16 cellular contexts compared by ENCODE assay signal in the genomic region with DNA sequence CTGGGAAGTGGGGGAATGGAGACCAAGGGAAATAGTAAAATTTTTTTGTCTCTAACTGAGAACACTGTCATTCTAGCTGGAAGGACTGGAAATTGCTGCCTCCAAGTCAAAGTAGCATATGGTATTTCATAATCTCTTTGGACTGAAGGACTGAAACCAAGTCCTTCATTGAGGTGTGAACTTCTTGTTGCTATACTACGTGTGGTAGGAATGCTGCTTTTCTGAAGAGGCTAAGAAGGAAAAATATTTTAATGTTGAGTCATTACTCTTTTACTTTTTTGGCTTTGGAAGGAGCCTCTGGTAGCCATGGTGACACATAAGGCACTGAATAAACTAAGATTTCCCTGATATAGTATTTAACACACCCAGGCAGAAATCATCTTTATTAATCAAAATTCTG.
DNase-seq lines count a peak whose midpoint lies in the region; ATAC-seq and TF ChIP-seq lines count a peak whose summit lies in the region.
"Had no signal": no experiment of that assay in that cellular context is flagged by ENCODE, and none has a peak within 500 bp of the region (broad histone marks: within the 10 kb centered on the region; RNA-seq: fewer than 3 reads in every experiment).

No MANE protein-coding gene starts in this region.

- no peaks in the 10 kb centered on the region for H3K4me1 Mint-ChIP-seq in T-cell
- H3K4me1 Mint-ChIP-seq in activated naive CD4-positive, alpha-beta T cell treated with anti-CD3 and anti-CD28 coated beads, Interleukin-2, amount 10 ng/mL, durations not matched to agents 7 days and 5 days = no peaks in the 10 kb centered on the region
- H3K4me1 Mint-ChIP-seq: activated CD4-positive, alpha-beta T cell treated with anti-CD3 and anti-CD28 coated beads for 36 hours; stimulated activated naive B cell treated with anti-CD40 and anti-IgM and Interleukin-4, amounts not matched to agents 10 μg/mL and 1 μg/mL and 100 μg/mL, for 72 hours had no signal

- H3K9me3 Mint-ChIP-seq in T-cell = peaks cover 5 to 10% (median 8%) of the 10 kb centered on the region in 3 donors
- no peaks in the 10 kb centered on the region for H3K9me3 Mint-ChIP-seq in activated naive CD4-positive, alpha-beta T cell treated with anti-CD3 and anti-CD28 coated beads, Interleukin-2, amount 10 ng/mL, durations not matched to agents 7 days and 5 days
- H3K9me3 Mint-ChIP-seq: stimulated activated naive B cell treated with anti-CD40 and anti-IgM and Interleukin-4, amounts not matched to agents 10 μg/mL and 1 μg/mL and 100 μg/mL, for 72 hours had no signal

- CTCF ChIA-PET in T-cell (lab: Charles Lee) = no interaction called here
- CTCF ChIA-PET in activated naive CD4-positive, alpha-beta T cell treated with anti-CD3 and anti-CD28 coated beads, Interleukin-2, amount 10 ng/mL, durations not matched to agents 7 days and 5 days (lab: Charles Lee) = no interaction called here

- TF ChIP-seq POLR2A in body of pancreas (IDR thresholded peaks at IDR 0.05) = no peak

- no peak overlapping the region for H3K4me3 Mint-ChIP-seq in T-cell
- H3K4me3 Mint-ChIP-seq in activated naive CD4-positive, alpha-beta T cell treated with anti-CD3 and anti-CD28 coated beads, Interleukin-2, amount 10 ng/mL, durations not matched to agents 7 days and 5 days = no peak overlapping the region
- H3K4me3 Mint-ChIP-seq: activated CD4-positive, alpha-beta T cell treated with anti-CD3 and anti-CD28 coated beads for 36 hours; stimulated activated naive B cell treated with anti-CD40 and anti-IgM and Interleukin-4, amounts not matched to agents 10 μg/mL and 1 μg/mL and 100 μg/mL, for 72 hours had no signal

- H3K36me3 ChIP-seq in lower lobe of right lung (no peaks in the 10 kb centered on the region), body of pancreas (replicated peaks in 1 of 2; ENCODE audit: insufficient read depth in 1 of 2, low read depth in 2 of 2) (no peaks in the 10 kb centered on the region)
- H3K36me3 ChIP-seq: BLaER1 treated with 17β-estradiol and CSF1 and Interleukin-3, amounts not matched to agents 10 nM and 100 nM; pancreas had no signal

- peak overlapping the region; percentile 58 for H3K27ac ChIP-seq in lower lobe of right lung
- no peak overlapping the region for H3K27ac ChIP-seq in body of pancreas
- H3K27ac ChIP-seq: BLaER1 treated with 17β-estradiol and CSF1 and Interleukin-3, amounts not matched to agents 10 nM and 100 nM; KMS-11; pancreas had no signal

- 70 to 87% methylated on average over 1 of the region's 1 CpG for whole genome bisulfite sequencing in body of pancreas, 2 donors

- H3K9me3 ChIP-seq in lower lobe of right lung = peaks cover 4% of the 10 kb centered on the region
- no peaks in the 10 kb centered on the region for H3K9me3 ChIP-seq in body of pancreas
- H3K9me3 ChIP-seq: BLaER1 treated with 17β-estradiol and CSF1 and Interleukin-3, amounts not matched to agents 10 nM and 100 nM; pancreas had no signal

- peak; percentile 98 for DNase-seq in AG10803 (ENCODE audit: low read depth)
- peak; percentile 84 for DNase-seq in NCI-H226
- peak; percentile 70 for DNase-seq in dedifferentiated amniotic fluid mesenchymal stem cell (ENCODE audit: extremely low spot score)
- no peak for DNase-seq in lower lobe of right lung
- DNase-seq in T-cell = no peak
- DNase-seq in body of pancreas = no peak
- DNase-seq in activated naive CD4-positive, alpha-beta T cell treated with anti-CD3 and anti-CD28 coated beads, Interleukin-2, amount 10 ng/mL, durations not matched to agents 7 days and 5 days = no peak
- DNase-seq: activated CD4-positive, alpha-beta T cell treated with anti-CD3 and anti-CD28 coated beads for 36 hours; caudate nucleus; foreskin melanocyte; NCI-H187 treated with DMSO at 0.1 percent for 48 hours; pancreas; stimulated activated naive B cell treated with anti-CD40 and anti-IgM and Interleukin-4, amounts not matched to agents 10 μg/mL and 1 μg/mL and 100 μg/mL, for 72 hours had no signal

- intact Hi-C loops in lower lobe of right lung (cut with DNase I) = no loop called here
- intact Hi-C loops in body of pancreas (cut with DNase I) = no loop called here

- POLR2A ChIA-PET in T-cell (lab: Charles Lee) = no interaction called here

- H3K4me1 ChIP-seq in lower lobe of right lung (peaks cover 11% of the 10 kb centered on the region), body of pancreas (no peaks in the 10 kb centered on the region)
- H3K4me1 ChIP-seq: BLaER1 treated with 17β-estradiol and CSF1 and Interleukin-3, amounts not matched to agents 10 nM and 100 nM; pancreas had no signal

- H3K27ac Mint-ChIP-seq in T-cell = no peak overlapping the region
- no peak overlapping the region for H3K27ac Mint-ChIP-seq in activated naive CD4-positive, alpha-beta T cell treated with anti-CD3 and anti-CD28 coated beads, Interleukin-2, amount 10 ng/mL, durations not matched to agents 7 days and 5 days
- H3K27ac Mint-ChIP-seq: activated CD4-positive, alpha-beta T cell treated with anti-CD3 and anti-CD28 coated beads for 36 hours; stimulated activated naive B cell treated with anti-CD40 and anti-IgM and Interleukin-4, amounts not matched to agents 10 μg/mL and 1 μg/mL and 100 μg/mL, for 72 hours had no signal

- ATAC-seq in lower lobe of right lung (peak; percentile 91 to 95), GM18868 (IDR thresholded peaks at IDR 0.05; ENCODE audit: unreplicated experiment) (no peak), T-cell (replicated peaks in 1 of 4) (no peak), body of pancreas (no peak)
- ATAC-seq: activated CD4-positive, alpha-beta T cell treated with anti-CD3 and anti-CD28 coated beads for 36 hours; pancreas; stimulated activated naive B cell treated with anti-CD40 and anti-IgM and Interleukin-4, amounts not matched to agents 10 μg/mL and 1 μg/mL and 100 μg/mL, for 72 hours had no signal

- H3K36me3 Mint-ChIP-seq in T-cell = no peaks in the 10 kb centered on the region
- no peaks in the 10 kb centered on the region for H3K36me3 Mint-ChIP-seq in activated naive CD4-positive, alpha-beta T cell treated with anti-CD3 and anti-CD28 coated beads, Interleukin-2, amount 10 ng/mL, durations not matched to agents 7 days and 5 days
- H3K36me3 Mint-ChIP-seq: stimulated activated naive B cell treated with anti-CD40 and anti-IgM and Interleukin-4, amounts not matched to agents 10 μg/mL and 1 μg/mL and 100 μg/mL, for 72 hours had no signal

- TF ChIP-seq CTCF in AG10803 (conservative IDR thresholded peaks at IDR 0.05; ENCODE audit: low read length) = peak; percentile 48
- TF ChIP-seq CTCF in lower lobe of right lung (IDR thresholded peaks at IDR 0.05) = no peak
- no peak for TF ChIP-seq CTCF in body of pancreas (IDR thresholded peaks at IDR 0.05)

- H3K4me3 ChIP-seq in AG10803 (ENCODE audit: low read length) (no peak overlapping the region), lower lobe of right lung (no peak overlapping the region), body of pancreas (no peak overlapping the region)
- H3K4me3 ChIP-seq: BLaER1 treated with 17β-estradiol and CSF1 and Interleukin-3, amounts not matched to agents 10 nM and 100 nM; pancreas had no signal

- H3K27me3 ChIP-seq in lower lobe of right lung (ENCODE audit: low read depth) (no peaks in the 10 kb centered on the region), body of pancreas (no peaks in the 10 kb centered on the region)
- H3K27me3 ChIP-seq: BLaER1 treated with 17β-estradiol and CSF1 and Interleukin-3, amounts not matched to agents 10 nM and 100 nM; pancreas had no signal

- no peaks in the 10 kb centered on the region for H3K27me3 Mint-ChIP-seq in T-cell
- H3K27me3 Mint-ChIP-seq in activated naive CD4-positive, alpha-beta T cell treated with anti-CD3 and anti-CD28 coated beads, Interleukin-2, amount 10 ng/mL, durations not matched to agents 7 days and 5 days = no peaks in the 10 kb centered on the region
- H3K27me3 Mint-ChIP-seq: stimulated activated naive B cell treated with anti-CD40 and anti-IgM and Interleukin-4, amounts not matched to agents 10 μg/mL and 1 μg/mL and 100 μg/mL, for 72 hours had no signal

Comparison
In these comparisons a context has a peak if more than half of its experiments do, and no peak if none do; other contexts are left out.
1. DNase-seq: peak in AG10803 (single experiment), NCI-H226 (single experiment) and dedifferentiated amniotic fluid mesenchymal stem cell (single experiment); none in lower lobe of right lung (single experiment), T-cell (0 of 34), body of pancreas (0 of 4) and activated naive CD4-positive, alpha-beta T cell treated with anti-CD3 and anti-CD28 coated beads, Interleukin-2, amount 10 ng/mL, durations not matched to agents 7 days and 5 days (single experiment).
2. ATAC-seq: peak in lower lobe of right lung (2 of 2); none in GM18868 (single experiment), T-cell (0 of 4) and body of pancreas (single experiment).